8 cellular contexts compared by ENCODE assay signal in the genomic region with DNA sequence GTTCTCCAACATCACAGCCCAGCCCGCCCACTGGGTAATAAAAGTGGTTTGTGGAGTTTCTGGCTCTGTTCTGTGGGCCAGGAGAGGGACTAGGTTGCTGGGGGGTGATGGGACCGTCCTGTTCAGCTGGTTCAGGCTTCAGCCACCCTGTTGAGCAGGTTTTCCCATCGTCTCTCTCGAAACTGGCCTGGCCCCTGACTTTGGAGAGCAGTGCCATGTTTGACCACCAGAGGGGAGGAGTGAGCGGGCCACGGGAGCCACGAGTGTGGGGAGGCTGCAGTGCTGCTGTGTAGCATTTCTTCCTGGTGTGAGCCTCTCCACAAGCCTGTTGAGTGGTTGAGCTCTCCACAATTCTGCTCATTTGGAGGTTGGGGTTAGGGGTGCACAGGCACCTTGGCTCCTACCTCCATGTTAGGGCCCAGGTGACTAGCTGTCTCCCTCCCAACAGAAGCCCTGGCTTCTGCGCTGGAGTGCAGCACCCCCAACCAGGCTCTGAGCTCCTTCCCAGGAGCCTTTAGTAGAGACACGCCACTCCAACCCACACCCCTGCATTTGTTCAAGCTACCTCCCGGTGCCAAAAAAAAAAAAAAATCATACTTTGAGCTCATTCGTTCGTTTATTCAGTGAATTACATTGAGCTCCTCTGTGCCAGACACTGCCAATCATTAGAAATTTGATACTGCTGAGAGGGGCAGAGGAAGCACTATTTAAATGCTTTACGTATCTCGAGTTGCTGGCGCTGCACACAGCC. TPM values are rescaled to one million over a fixed set of nuclear protein-coding genes. Genes with fewer than 3 reads are reported as not detected.
DNase-seq lines count a peak whose midpoint lies in the region; ATAC-seq and TF ChIP-seq lines count a peak whose summit lies in the region.

No MANE protein-coding gene starts in this region.

- peaks cover 8% of the 10 kb centered on the region for H3K4me1 Mint-ChIP-seq in osteocyte (ENCODE audit: unreplicated experiment)

- CTCF ChIA-PET in AG04450 (lab: Charles Lee) = interaction anchor here (0.5 to 5.9 kb wide), 50 partner anchors 10 to 516 kb away, joined by 3 to 171 read pairs (median 4); a partner anchor contains a TSS

- H3K4me3 ChIP-seq in AG04450 (ENCODE audit: low read depth, low read length) = no peak overlapping the region
- H3K4me3 ChIP-seq in KMS-11 (IDR thresholded peaks at IDR 0.05; ENCODE audit: insufficient read depth, low read depth, low read length) = no peak overlapping the region
- H3K4me3 ChIP-seq in tibial artery = no peak overlapping the region

- no peaks in the 10 kb centered on the region for H3K36me3 Mint-ChIP-seq in osteocyte (ENCODE audit: unreplicated experiment)

- H3K4me3 Mint-ChIP-seq in osteocyte (ENCODE audit: unreplicated experiment) = no peak overlapping the region

- no peak overlapping the region for H3K9ac ChIP-seq in KMS-11

- no peak overlapping the region for H3K27ac Mint-ChIP-seq in osteocyte (ENCODE audit: unreplicated experiment)

- TF ChIP-seq POLR2A in Raji (IDR thresholded peaks at IDR 0.05; ENCODE audit: insufficient read depth, low read depth, low read length) = peak; percentile 41

- H3K27me3 ChIP-seq in AG04450 (ENCODE audit: control insufficient read depth, insufficient read depth, low read length) (peaks cover 20% of the 10 kb centered on the region), KMS-11 (ENCODE audit: insufficient read depth, low read depth) (no peaks in the 10 kb centered on the region), foreskin keratinocyte (no peaks in the 10 kb centered on the region), tibial artery (peaks cover 0 to 22% of the 10 kb centered on the region in 2 donors)

- H4K20me1 ChIP-seq in KMS-11 (ENCODE audit: insufficient read depth) = no peaks in the 10 kb centered on the region

- H3K9me3 Mint-ChIP-seq in osteocyte (ENCODE audit: unreplicated experiment) = no peaks in the 10 kb centered on the region

- no peaks in the 10 kb centered on the region for H3K27me3 Mint-ChIP-seq in osteocyte (ENCODE audit: unreplicated experiment)

- H2AFZ ChIP-seq in KMS-11 (ENCODE audit: low read depth) = peak overlapping the region; percentile 83

- POLR2A ChIA-PET in AG04450 (lab: Yijun Ruan, JAX) = interaction anchor here (0.6 to 2.5 kb wide), 3 partner anchors 14 to 37 kb away, joined by 3 to 14 read pairs (median 3); a partner anchor contains a TSS

- TF ChIP-seq CTCF in AG04450 (IDR thresholded peaks at IDR 0.05; ENCODE audit: low read depth, low read length) (peak; percentile 98), KMS-11 (conservative IDR thresholded peaks at IDR 0.05; ENCODE audit: low read depth, low read length) (peak; percentile 85), foreskin keratinocyte (conservative IDR thresholded peaks at IDR 0.05) (peak; percentile 97), osteocyte (IDR thresholded peaks at IDR 0.05) (peak; percentile 96), tibial artery (IDR thresholded peaks at IDR 0.05) (peak; percentile 91 to 97)

- intact Hi-C loops in tibial artery (cut with DNase I; ENCODE audit: low total_unique reads) = no loop called here

- H3K4me1 ChIP-seq in KMS-11 (ENCODE audit: low read depth, poor library complexity, severe bottlenecking) (peaks cover 13% of the 10 kb centered on the region), foreskin keratinocyte (no peaks in the 10 kb centered on the region), tibial artery (peaks cover 0 to 10% (median 2%) of the 10 kb centered on the region in 4 donors)

- H3K36me3 ChIP-seq in KMS-11 (ENCODE audit: insufficient read depth) = no peaks in the 10 kb centered on the region
- H3K36me3 ChIP-seq in tibial artery = peaks cover 0 to 42% (median 0%) of the 10 kb centered on the region in 3 donors

- H3K27ac ChIP-seq in AG04450 (ENCODE audit: low read depth, low read length) (no peak overlapping the region), KMS-11 (no peak overlapping the region), foreskin keratinocyte (peak overlapping the region; percentile 41), tibial artery (no peak overlapping the region)

- peak; percentile 75 for ATAC-seq in GM19023 (IDR thresholded peaks at IDR 0.05; ENCODE audit: unreplicated experiment)
- ATAC-seq in foreskin keratinocyte = peak; percentile 78

- H3K4me2 ChIP-seq in KMS-11 = peak overlapping the region; percentile 12; the same call in 1 of the 2 replicates

- H3K9me3 ChIP-seq in AG04450 (ENCODE audit: control insufficient read depth, insufficient read depth, low read length) (no peaks in the 10 kb centered on the region), tibial artery (no peaks in the 10 kb centered on the region)

- DNase-seq in AG04450 (ENCODE audit: low read depth, low spot score) = peak; percentile 30
- peak; percentile 69 for DNase-seq in activated effector memory CD4-positive, alpha-beta T cell treated with Interleukin-2 at 50 U/mL for 16 hours
- DNase-seq in foreskin keratinocyte = peak; percentile 32 to 62
- peak; percentile 95 for DNase-seq in osteocyte (ENCODE audit: extremely low spot score, unreplicated experiment)
- peak; percentile 43 to 76 for DNase-seq in tibial artery

- H3K79me2 ChIP-seq in KMS-11 (ENCODE audit: insufficient read depth, low read depth) = no peaks in the 10 kb centered on the region

RNA-seq across cellular contexts. Expression of a gene that starts 13.9 kb away (rescaled TPM):
- polyA plus RNA-seq in AG04450 (2011; rRNA removed) (0.87 and 0.94 TPM in 2 replicates), foreskin keratinocyte (112 and 117 TPM in 2 replicates)
- polyA minus RNA-seq in AG04450 (2011; rRNA and poly(A)+ RNA removed) = 2.3 and 3.2 TPM in 2 replicates
- total RNA-seq in foreskin keratinocyte (107 and 121 TPM in 2 replicates), osteocyte (5.2 and 5.5 TPM in 2 replicates)

RNA-seq across cellular contexts. Expression of a gene that starts 16.3 kb away (rescaled TPM):
- polyA plus RNA-seq in AG04450 (2011; rRNA removed) (0.04 and 0.10 TPM in 2 replicates), foreskin keratinocyte (0.37 and 0.55 TPM in 2 replicates)
- polyA minus RNA-seq in AG04450 (2011; rRNA and poly(A)+ RNA removed) = not detected in 2 replicates
- total RNA-seq in foreskin keratinocyte (0.17 and 0.18 TPM in 2 replicates), osteocyte (0.34 and 0.46 TPM in 2 replicates)

RNA-seq across cellular contexts. Expression of a gene that starts 29.3 kb away (rescaled TPM):
- polyA plus RNA-seq in AG04450 (2011; rRNA removed) (not detected in 2 replicates), foreskin keratinocyte (not detected in 2 replicates)
- not detected in 2 replicates for polyA minus RNA-seq in AG04450 (2011; rRNA and poly(A)+ RNA removed)
- total RNA-seq in foreskin keratinocyte (not detected in 2 replicates), osteocyte (not detected in 2 replicates)

RNA-seq across cellular contexts. Expression of a gene that starts 36.5 kb away (rescaled TPM):
- polyA plus RNA-seq in AG04450 (2011; rRNA removed) (18.7 and 25.7 TPM in 2 replicates), foreskin keratinocyte (10.4 and 11.4 TPM in 2 replicates)
- 51.0 and 79.5 TPM in 2 replicates for polyA minus RNA-seq in AG04450 (2011; rRNA and poly(A)+ RNA removed)
- total RNA-seq in foreskin keratinocyte (17.7 and 20.6 TPM in 2 replicates), osteocyte (36.7 and 40.5 TPM in 2 replicates)

RNA-seq across cellular contexts. Expression of a gene that starts 50.5 kb away (rescaled TPM):
- 25.8 and 31.7 TPM in 2 replicates for polyA plus RNA-seq in AG04450 (2011; rRNA removed)
- 30.8 and 42.7 TPM in 2 replicates for polyA minus RNA-seq in AG04450 (2011; rRNA and poly(A)+ RNA removed)
- total RNA-seq in foreskin keratinocyte = 46.6 and 54.4 TPM in 2 replicates
- polyA plus RNA-seq in foreskin keratinocyte = 51.3 and 59.3 TPM in 2 replicates
- 38.1 and 39.8 TPM in 2 replicates for total RNA-seq in osteocyte

Comparison
In these comparisons a context has a peak if more than half of its experiments do, and no peak if none do; other contexts are left out.
1. DNase-seq: peak in every context shown above with its lines; median percentile 95 in osteocyte; 69 in activated effector memory CD4-positive, alpha-beta T cell treated with Interleukin-2 at 50 U/mL for 16 hours; 60 in tibial artery; 47 in foreskin keratinocyte; 30 in AG04450.
2. RNA of a gene that starts 13.9 kb away (total RNA-seq): 107 to 121 TPM in foreskin keratinocyte; 5.2 to 5.5 TPM in osteocyte; every median in the first group is over 10 times any median in the second.
3. Peak in every context shown above with its lines, with median percentiles within 50 percentile points of each other: CTCF ChIP-seq.